Comparison of ENCODE assay signal across 11 cellular contexts in genomic region chr6:26336355-26337198, GRCh38. TPM values are rescaled to one million over a fixed set of nuclear protein-coding genes. Genes with fewer than 3 reads are reported as not detected.
DNase-seq lines count a peak whose midpoint lies in the region; ATAC-seq and TF ChIP-seq lines count a peak whose summit lies in the region.
"Had no signal": no experiment of that assay in that cellular context is flagged by ENCODE, and none has a peak within 500 bp of the region (broad histone marks: within the 10 kb centered on the region; RNA-seq: fewer than 3 reads in every experiment).

No MANE protein-coding gene starts in this region.

- peaks cover 19% of the 10 kb centered on the region for H3K4me1 ChIP-seq in mammary epithelial cell (ENCODE audit: insufficient read depth, low read length)
- H3K4me1 ChIP-seq in BE2C: no peaks in the 10 kb centered on the region

- peaks cover 8% of the 10 kb centered on the region for H3K27me3 Mint-ChIP-seq in activated CD4-positive, alpha-beta T cell treated with anti-CD3 and anti-CD28 coated beads, Interleukin-2, amount 10 ng/mL, durations not matched to agents 7 days and 5 days
- peaks cover 9% of the 10 kb centered on the region for H3K27me3 Mint-ChIP-seq in activated CD4-positive, alpha-beta T cell treated with anti-CD3 and anti-CD28 coated beads for 36 hours

- peaks cover 42% of the 10 kb centered on the region for H3K4me1 Mint-ChIP-seq in activated CD4-positive, alpha-beta T cell treated with anti-CD3 and anti-CD28 coated beads, Interleukin-2, amount 10 ng/mL, durations not matched to agents 7 days and 5 days
- peaks cover 20% of the 10 kb centered on the region for H3K4me1 Mint-ChIP-seq in activated CD4-positive, alpha-beta T cell treated with anti-CD3 and anti-CD28 coated beads for 36 hours

- H3K27me3 ChIP-seq in mammary epithelial cell (ENCODE audit: insufficient read depth, low read length): no peaks in the 10 kb centered on the region
- no peaks in the 10 kb centered on the region for H3K27me3 ChIP-seq in BE2C

- H3K9me3 Mint-ChIP-seq in activated CD4-positive, alpha-beta T cell treated with anti-CD3 and anti-CD28 coated beads, Interleukin-2, amount 10 ng/mL, durations not matched to agents 7 days and 5 days: peaks cover 2% of the 10 kb centered on the region
- H3K9me3 Mint-ChIP-seq in activated CD4-positive, alpha-beta T cell treated with anti-CD3 and anti-CD28 coated beads for 36 hours (ENCODE audit: low read depth): no peaks in the 10 kb centered on the region

- BruUV-seq in mammary epithelial cell (replicated peaks; lab: Mats Ljungman, UMichigan): no TSS peak

- H2AFZ ChIP-seq in mammary epithelial cell (ENCODE audit: low read depth, low read length): peak overlapping the region; percentile 74

- H3K9me3 ChIP-seq in mammary epithelial cell (replicated peaks; ENCODE audit: insufficient read depth, low read length) (no peaks in the 10 kb centered on the region), BE2C (no peaks in the 10 kb centered on the region)

- intact Hi-C loops in activated CD4-positive, alpha-beta T cell treated with anti-CD3 and anti-CD28 coated beads for 36 hours (cut with DNase I, micrococcal nuclease): no loop called here
- intact Hi-C loops in mammary epithelial cell (cut with micrococcal nuclease): no loop called here

- no peaks in the 10 kb centered on the region for H3K79me2 ChIP-seq in mammary epithelial cell (ENCODE audit: insufficient read depth, low read length)

- H3K36me3 ChIP-seq in mammary epithelial cell (ENCODE audit: insufficient read depth, low read length): no peaks in the 10 kb centered on the region
- H3K36me3 ChIP-seq in BE2C: no peaks in the 10 kb centered on the region

- peak overlapping the region; percentile 62 for H3K4me2 ChIP-seq in mammary epithelial cell (ENCODE audit: insufficient read depth, low read depth, low read length)

- H3K9ac ChIP-seq in mammary epithelial cell (ENCODE audit: insufficient read depth, low read length): no peak overlapping the region

- H3K36me3 Mint-ChIP-seq in activated CD4-positive, alpha-beta T cell treated with anti-CD3 and anti-CD28 coated beads, Interleukin-2, amount 10 ng/mL, durations not matched to agents 7 days and 5 days (ENCODE audit: low read depth): peaks cover 4% of the 10 kb centered on the region
- H3K36me3 Mint-ChIP-seq in activated CD4-positive, alpha-beta T cell treated with anti-CD3 and anti-CD28 coated beads for 36 hours (ENCODE audit: low read depth): no peaks in the 10 kb centered on the region

- peak overlapping the region; percentile 68 for H3K27ac Mint-ChIP-seq in activated CD4-positive, alpha-beta T cell treated with anti-CD3 and anti-CD28 coated beads, Interleukin-2, amount 10 ng/mL, durations not matched to agents 7 days and 5 days
- no peak overlapping the region for H3K27ac Mint-ChIP-seq in activated CD4-positive, alpha-beta T cell treated with anti-CD3 and anti-CD28 coated beads for 36 hours

- H3K4me3 ChIP-seq in mammary epithelial cell (replicated peaks in 1 of 3; ENCODE audit: insufficient read depth in 1 of 3, low read depth in 2 of 3, low read length in 3 of 3): no peak overlapping the region
- no peak overlapping the region for H3K4me3 ChIP-seq in BE2C (ENCODE audit: low read depth, low read length)
- H3K4me3 ChIP-seq: skin epidermis had no signal

- POLR2A ChIA-PET in activated CD4-positive, alpha-beta T cell treated with anti-CD3 and anti-CD28 coated beads, Interleukin-2, amount 10 ng/mL, durations not matched to agents 7 days and 5 days (lab: Charles Lee): no interaction called here
- POLR2A ChIA-PET in activated CD4-positive, alpha-beta T cell treated with anti-CD3 and anti-CD28 coated beads for 36 hours (lab: Charles Lee): no interaction called here

- H3K4me3 Mint-ChIP-seq in activated CD4-positive, alpha-beta T cell treated with anti-CD3 and anti-CD28 coated beads, Interleukin-2, amount 10 ng/mL, durations not matched to agents 7 days and 5 days: no peak overlapping the region
- no peak overlapping the region for H3K4me3 Mint-ChIP-seq in activated CD4-positive, alpha-beta T cell treated with anti-CD3 and anti-CD28 coated beads for 36 hours

- in situ Hi-C loops in mammary epithelial cell (cut with MboI; ENCODE audit: low sequenced_read_pairs in 2 of 2): loop anchor here (10.0 to 25.0 kb wide), 4 partner anchors 198 to 801 kb away; partner anchors contain the start of gene HMGN4 (in 1 of the 2)

- CTCF ChIA-PET in activated CD4-positive, alpha-beta T cell treated with anti-CD3 and anti-CD28 coated beads, Interleukin-2, amount 10 ng/mL, durations not matched to agents 7 days and 5 days (lab: Charles Lee): interaction anchor here (1.0 to 1.8 kb wide), 9 partner anchors 9 to 266 kb away, joined by 3 to 7 read pairs (median 3); no protein-coding TSS in a partner anchor
- CTCF ChIA-PET in activated CD4-positive, alpha-beta T cell treated with anti-CD3 and anti-CD28 coated beads for 36 hours (lab: Charles Lee): interaction anchor here (0.6 to 2.0 kb wide), 3 partner anchors 14 to 259 kb away, joined by 3 to 10 read pairs (median 3); no protein-coding TSS in a partner anchor
- CTCF ChIA-PET in mammary epithelial cell (lab: Charles Lee; ENCODE audit: low non-redundant PET): no interaction called here

- DNase-seq in activated CD4-positive, alpha-beta T cell treated with anti-CD3 and anti-CD28 coated beads, Interleukin-2, amount 10 ng/mL, durations not matched to agents 7 days and 5 days: no peak
- no peak for DNase-seq in activated CD4-positive, alpha-beta T cell treated with anti-CD3 and anti-CD28 coated beads for 36 hours
- DNase-seq in NOMO-1 treated with dmso at 0.1 percent for 144 hours (lab: John Stamatoyannopoulos, UW; ENCODE audit: unreplicated experiment): peak; percentile 56
- DNase-seq in mammary epithelial cell: peak; percentile 69
- DNase-seq in stimulated activated naive CD8-positive, alpha-beta T cell treated with anti-CD3 and anti-CD28 coated beads, Interleukin-15, Interleukin-2, amounts not matched to agents 100 U/mL and 50 U/mL, for 24 hours: no peak
- DNase-seq in ureter (ENCODE audit: low spot score): no peak
- no peak for DNase-seq in BE2C
- DNase-seq: C1 segment of cervical spinal cord, islet precursor cell had no signal

- no peaks in the 10 kb centered on the region for H4K20me1 ChIP-seq in mammary epithelial cell (ENCODE audit: insufficient read depth, low read length)

- ATAC-seq in activated CD4-positive, alpha-beta T cell treated with anti-CD3 and anti-CD28 coated beads for 36 hours: no peak
- peak; percentile 47 for ATAC-seq in stimulated activated naive CD8-positive, alpha-beta T cell treated with anti-CD3 and anti-CD28 coated beads, Interleukin-15, Interleukin-2, amounts not matched to agents 100 U/mL and 50 U/mL, for 24 hours
- ATAC-seq in HG02678 (IDR thresholded peaks at IDR 0.05; ENCODE audit: unreplicated experiment): no peak

- dilution Hi-C loops in mammary epithelial cell (cut with HindIII; ENCODE audit: low sequenced_read_pairs): no loop called here

- TF ChIP-seq CTCF in mammary epithelial cell (conservative IDR thresholded peaks at IDR 0.05 in 1 of 2, IDR thresholded peaks at IDR 0.05 in 1 of 2; ENCODE audit: extremely low read depth in 1 of 2, insufficient read depth in 1 of 2, low read depth in 1 of 2, low read length in 2 of 2) (no peak), BE2C (IDR thresholded peaks at IDR 0.05; ENCODE audit: low read depth, low read length) (no peak)

- H3K27ac ChIP-seq in mammary epithelial cell (ENCODE audit: insufficient read depth, low read depth, low read length): peak overlapping the region; percentile 28
- H3K27ac ChIP-seq: skin epidermis had no signal

RNA-seq across cellular contexts. Expression of gene BTN3A2, which starts 28.4 kb away (rescaled TPM):
- 100 to 1,000 TPM; 121 to 125 TPM for total RNA-seq in activated CD4-positive, alpha-beta T cell treated with anti-CD3 and anti-CD28 coated beads, Interleukin-2, amount 10 ng/mL, durations not matched to agents 7 days and 5 days
- total RNA-seq in activated CD4-positive, alpha-beta T cell treated with anti-CD3 and anti-CD28 coated beads for 36 hours: 10 to 100 TPM; 62.5 to 62.8 TPM
- 1 to 10 TPM; 3.8 to 4.5 TPM for total RNA-seq in mammary epithelial cell
- 12.1 TPM for polyA plus RNA-seq in mammary epithelial cell
- 3.3 TPM for polyA minus RNA-seq in mammary epithelial cell
- 15.8 TPM for total RNA-seq in ureter
- polyA plus RNA-seq in BE2C (2012; ENCODE audit: insufficient read depth, insufficient read length, low read depth): 4.9 TPM

RNA-seq across cellular contexts. Expression of gene BTN2A2, which starts 46.3 kb away (rescaled TPM):
- 10 to 100 TPM; 12.4 to 12.7 TPM for total RNA-seq in activated CD4-positive, alpha-beta T cell treated with anti-CD3 and anti-CD28 coated beads, Interleukin-2, amount 10 ng/mL, durations not matched to agents 7 days and 5 days
- 10 to 100 TPM; 13.6 to 14.7 TPM for total RNA-seq in activated CD4-positive, alpha-beta T cell treated with anti-CD3 and anti-CD28 coated beads for 36 hours
- total RNA-seq in mammary epithelial cell: 10 to 100 TPM in 1 of 2 donors, 1 to 10 TPM in 1; 9.3 to 11.0 TPM
- polyA plus RNA-seq in mammary epithelial cell: 3.8 TPM
- 9.4 TPM for polyA minus RNA-seq in mammary epithelial cell
- total RNA-seq in ureter: 15.0 TPM
- polyA plus RNA-seq in BE2C (2012; ENCODE audit: insufficient read depth, insufficient read length, low read depth): 3.6 TPM

Comparison
In these comparisons a context has a peak if more than half of its experiments do, and no peak if none do; other contexts are left out.
1. DNase-seq: peak in NOMO-1 treated with dmso at 0.1 percent for 144 hours (single experiment) and mammary epithelial cell (single experiment); none in activated CD4-positive, alpha-beta T cell treated with anti-CD3 and anti-CD28 coated beads, Interleukin-2, amount 10 ng/mL, durations not matched to agents 7 days and 5 days (single experiment), activated CD4-positive, alpha-beta T cell treated with anti-CD3 and anti-CD28 coated beads for 36 hours (single experiment), stimulated activated naive CD8-positive, alpha-beta T cell treated with anti-CD3 and anti-CD28 coated beads, Interleukin-15, Interleukin-2, amounts not matched to agents 100 U/mL and 50 U/mL, for 24 hours (single experiment), ureter (single experiment) and BE2C (single experiment).